ENCODE assay signal across 15 cellular contexts in genomic region chr2:67880291-67880761, GRCh38.
DNase-seq lines count a peak whose midpoint lies in the region; ATAC-seq and TF ChIP-seq lines count a peak whose summit lies in the region.
"Had no signal": no experiment of that assay in that cellular context is flagged by ENCODE, and none has a peak within 500 bp of the region (broad histone marks: within the 10 kb centered on the region; RNA-seq: fewer than 3 reads in every experiment).

No MANE protein-coding gene starts in this region.

- no peaks in the 10 kb centered on the region for H3K36me3 ChIP-seq in GM23248 (ENCODE audit: low read depth)
- no peaks in the 10 kb centered on the region for H3K36me3 ChIP-seq in SK-N-SH (replicated peaks in 1 of 2; ENCODE audit: control insufficient read depth in 1 of 2, insufficient read depth in 2 of 2, low read length in 1 of 2)
- H3K36me3 ChIP-seq: breast epithelium had no signal

- CTCF ChIA-PET in SK-N-SH (lab: Yijun Ruan, JAX), result interaction anchor here (0.6 to 4.0 kb wide), 12 partner anchors 8 to 1310 kb away, joined by 3 to 28 read pairs (median 5); no protein-coding TSS in a partner anchor

- H2AFZ ChIP-seq in GM23248, result peak overlapping the region; percentile 9; the same call in 1 of the 2 replicates
- peak overlapping the region; percentile 92 for H2AFZ ChIP-seq in SK-N-SH (ENCODE audit: low read depth)

- no peaks in the 10 kb centered on the region for H3K79me2 ChIP-seq in GM23248 (ENCODE audit: insufficient read depth)
- H3K79me2 ChIP-seq in SK-N-SH (ENCODE audit: insufficient read depth), result no peaks in the 10 kb centered on the region

- H4K20me1 ChIP-seq in GM23248 (ENCODE audit: insufficient read depth) (no peaks in the 10 kb centered on the region), SK-N-SH (ENCODE audit: insufficient read depth) (no peaks in the 10 kb centered on the region)

- H3K27ac ChIP-seq in GM23248 (0 out of 2 replicates have a peak overlapping the region, but pooled peaks have one; percentile 16), SK-N-SH (ENCODE audit: low read depth in 2 of 2, low read length in 1 of 2) (peak overlapping the region; percentile 94 to 96)

- H3K9me3 ChIP-seq in GM23248 (ENCODE audit: low read depth) (no peaks in the 10 kb centered on the region), SK-N-SH (no peaks in the 10 kb centered on the region)
- H3K9me3 ChIP-seq: breast epithelium had no signal

- no peaks in the 10 kb centered on the region for H3K27me3 ChIP-seq in GM23248 (replicated peaks; ENCODE audit: insufficient read depth)
- no peaks in the 10 kb centered on the region for H3K27me3 ChIP-seq in SK-N-SH (ENCODE audit: insufficient read depth)
- H3K27me3 ChIP-seq: breast epithelium had no signal

- H3K4me2 ChIP-seq in GM23248 (ENCODE audit: unreplicated experiment) (no peak overlapping the region), SK-N-SH (peak overlapping the region; percentile 52)

- in situ Hi-C loops in GM23248 (cut with MboI), result no loop called here

- no peak for TF ChIP-seq RAD21 in SK-N-SH (IDR thresholded peaks at IDR 0.05; ENCODE audit: low read length)

- TF ChIP-seq CTCF in SK-N-SH (IDR thresholded peaks at IDR 0.05) (no peak), fibroblast of the aortic adventitia (IDR thresholded peaks at IDR 0.05; ENCODE audit: insufficient read depth, low read length) (no peak)

- no peaks in the 10 kb centered on the region for H3K9me2 ChIP-seq in GM23248 (ENCODE audit: insufficient read depth)
- no peaks in the 10 kb centered on the region for H3K9me2 ChIP-seq in SK-N-SH

- TF ChIP-seq EP300 in SK-N-SH (IDR thresholded peaks at IDR 0.05; ENCODE audit: borderline replicate concordance in 1 of 2, low read depth in 1 of 2, low read length in 1 of 2), result peak; percentile 81 to 97; a peak in 3 of 4 replicates

- POLR2A ChIA-PET in SK-N-SH (lab: Yijun Ruan, JAX), result interaction anchor here (0.6 to 1.3 kb wide), 9 partner anchors 12 to 1446 kb away, joined by 3 to 7 read pairs (median 3); partner anchors contain the start of gene MEIS1

- WGBS in GM23248 (ENCODE audit: low coverage in 1 of 2, low lambda C conversion rate in 2 of 2, missing lambda C conversion rate in 2 of 2), 2 experiments, result 85% methylated on average over 3 to 10 of the region's 10 CpGs
- 21% methylated on average over 10 of the region's 10 CpGs for WGBS in SK-N-SH (ENCODE audit: low lambda C conversion rate)

- ATAC-seq in HG03159 (IDR thresholded peaks at IDR 0.05; ENCODE audit: unreplicated experiment), result no peak
- ATAC-seq: stimulated activated effector memory CD8-positive, alpha-beta T cell treated with anti-CD3 and anti-CD28 coated beads, Interleukin-12 subunit alpha, Interleukin-12 subunit beta, amount 100 ng/mL, for 72 hours had no signal

- no peak for DNase-seq in GM23248
- peak; percentile 60 for DNase-seq in SK-N-SH
- peak; percentile 37 for DNase-seq in fibroblast of the aortic adventitia (ENCODE audit: low read depth)
- DNase-seq in renal cortical epithelial cell (ENCODE audit: low read depth), result peak; percentile 98
- DNase-seq in 8988T, result no peak
- DNase-seq in NCI-H524 treated with DMSO at 0.1 percent for 48 hours (lab: John Stamatoyannopoulos, UW), result no peak
- DNase-seq in activated CD8-positive, alpha-beta memory T cell treated with anti-CD3 and anti-CD28 coated beads, Interleukin-2, amount 50 U/mL, for 48 hours, result no peak
- DNase-seq: activated B cell treated with CpG ODN at 0.5 μM for 24 hours; activated T-cell treated with anti-CD3 and anti-CD28 coated beads, Interleukin-2, amount 50 U/mL, for 48 hours; CD4-positive, alpha-beta T cell; Kasumi-1; NCI-H2171 treated with DMSO at 0.1 percent for 48 hours had no signal

- no peak overlapping the region for H3K4me3 ChIP-seq in GM23248
- H3K4me3 ChIP-seq in SK-N-SH (ENCODE audit: low read depth in 2 of 2, low read length in 1 of 2), result no peak overlapping the region
- H3K4me3 ChIP-seq in fibroblast of the aortic adventitia (ENCODE audit: low read depth, low read length), result no peak overlapping the region
- H3K4me3 ChIP-seq: breast epithelium had no signal

- H3K4me1 ChIP-seq in GM23248 (ENCODE audit: insufficient read depth) (peaks cover 23% of the 10 kb centered on the region), SK-N-SH (ENCODE audit: control insufficient read depth in 1 of 2, insufficient read depth in 2 of 2, low read depth in 1 of 2, low read length in 1 of 2) (peaks cover 19 to 35% of the 10 kb centered on the region in 2 experiments)
- H3K4me1 ChIP-seq: breast epithelium had no signal

- H3F3A ChIP-seq in GM23248 (ENCODE audit: insufficient read depth) (peaks cover 16% of the 10 kb centered on the region), SK-N-SH (replicated peaks; ENCODE audit: insufficient read depth) (peaks cover 24% of the 10 kb centered on the region)

- H3K9ac ChIP-seq in GM23248 (no peak overlapping the region), SK-N-SH (peak overlapping the region; percentile 54)

TF ChIP-seq in SK-N-SH, 30 proteins besides CTCF, POLR2A, EP300 and RAD21 (continues in another document):
- TF ChIP-seq, protein P1, sequence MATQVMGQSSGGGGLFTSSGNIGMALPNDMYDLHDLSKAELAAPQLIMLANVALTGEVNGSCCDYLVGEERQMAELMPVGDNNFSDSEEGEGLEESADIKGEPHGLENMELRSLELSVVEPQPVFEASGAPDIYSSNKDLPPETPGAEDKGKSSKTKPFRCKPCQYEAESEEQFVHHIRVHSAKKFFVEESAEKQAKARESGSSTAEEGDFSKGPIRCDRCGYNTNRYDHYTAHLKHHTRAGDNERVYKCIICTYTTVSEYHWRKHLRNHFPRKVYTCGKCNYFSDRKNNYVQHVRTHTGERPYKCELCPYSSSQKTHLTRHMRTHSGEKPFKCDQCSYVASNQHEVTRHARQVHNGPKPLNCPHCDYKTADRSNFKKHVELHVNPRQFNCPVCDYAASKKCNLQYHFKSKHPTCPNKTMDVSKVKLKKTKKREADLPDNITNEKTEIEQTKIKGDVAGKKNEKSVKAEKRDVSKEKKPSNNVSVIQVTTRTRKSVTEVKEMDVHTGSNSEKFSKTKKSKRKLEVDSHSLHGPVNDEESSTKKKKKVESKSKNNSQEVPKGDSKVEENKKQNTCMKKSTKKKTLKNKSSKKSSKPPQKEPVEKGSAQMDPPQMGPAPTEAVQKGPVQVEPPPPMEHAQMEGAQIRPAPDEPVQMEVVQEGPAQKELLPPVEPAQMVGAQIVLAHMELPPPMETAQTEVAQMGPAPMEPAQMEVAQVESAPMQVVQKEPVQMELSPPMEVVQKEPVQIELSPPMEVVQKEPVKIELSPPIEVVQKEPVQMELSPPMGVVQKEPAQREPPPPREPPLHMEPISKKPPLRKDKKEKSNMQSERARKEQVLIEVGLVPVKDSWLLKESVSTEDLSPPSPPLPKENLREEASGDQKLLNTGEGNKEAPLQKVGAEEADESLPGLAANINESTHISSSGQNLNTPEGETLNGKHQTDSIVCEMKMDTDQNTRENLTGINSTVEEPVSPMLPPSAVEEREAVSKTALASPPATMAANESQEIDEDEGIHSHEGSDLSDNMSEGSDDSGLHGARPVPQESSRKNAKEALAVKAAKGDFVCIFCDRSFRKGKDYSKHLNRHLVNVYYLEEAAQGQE (IDR thresholded peaks at IDR 0.05; ENCODE audit: low read depth, low read length), result peak; percentile 90
- peak; percentile 69; the same call in 1 of the 2 replicates for TF ChIP-seq FOXM1 (IDR thresholded peaks at IDR 0.05; ENCODE audit: low read depth)
- no peak for TF ChIP-seq YY1 (IDR thresholded peaks at IDR 0.05; ENCODE audit: low read depth)
- peak; percentile 53 for TF ChIP-seq RXRA (IDR thresholded peaks at IDR 0.05; ENCODE audit: borderline replicate concordance, low read depth)
- TF ChIP-seq NFIC (IDR thresholded peaks at IDR 0.05; ENCODE audit: borderline replicate concordance), result peak; percentile 80
- TF ChIP-seq, protein P2, sequence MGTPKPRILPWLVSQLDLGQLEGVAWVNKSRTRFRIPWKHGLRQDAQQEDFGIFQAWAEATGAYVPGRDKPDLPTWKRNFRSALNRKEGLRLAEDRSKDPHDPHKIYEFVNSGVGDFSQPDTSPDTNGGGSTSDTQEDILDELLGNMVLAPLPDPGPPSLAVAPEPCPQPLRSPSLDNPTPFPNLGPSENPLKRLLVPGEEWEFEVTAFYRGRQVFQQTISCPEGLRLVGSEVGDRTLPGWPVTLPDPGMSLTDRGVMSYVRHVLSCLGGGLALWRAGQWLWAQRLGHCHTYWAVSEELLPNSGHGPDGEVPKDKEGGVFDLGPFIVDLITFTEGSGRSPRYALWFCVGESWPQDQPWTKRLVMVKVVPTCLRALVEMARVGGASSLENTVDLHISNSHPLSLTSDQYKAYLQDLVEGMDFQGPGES (IDR thresholded peaks at IDR 0.05; ENCODE audit: low read depth, low read length), result no peak
- peak; percentile 96 for TF ChIP-seq TCF12 (IDR thresholded peaks at IDR 0.05)
- TF ChIP-seq, protein P3, sequence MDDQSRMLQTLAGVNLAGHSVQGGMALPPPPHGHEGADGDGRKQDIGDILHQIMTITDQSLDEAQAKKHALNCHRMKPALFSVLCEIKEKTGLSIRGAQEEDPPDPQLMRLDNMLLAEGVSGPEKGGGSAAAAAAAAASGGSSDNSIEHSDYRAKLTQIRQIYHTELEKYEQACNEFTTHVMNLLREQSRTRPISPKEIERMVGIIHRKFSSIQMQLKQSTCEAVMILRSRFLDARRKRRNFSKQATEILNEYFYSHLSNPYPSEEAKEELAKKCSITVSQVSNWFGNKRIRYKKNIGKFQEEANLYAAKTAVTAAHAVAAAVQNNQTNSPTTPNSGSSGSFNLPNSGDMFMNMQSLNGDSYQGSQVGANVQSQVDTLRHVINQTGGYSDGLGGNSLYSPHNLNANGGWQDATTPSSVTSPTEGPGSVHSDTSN (IDR thresholded peaks at IDR 0.05), result peak; percentile 87
- peak; percentile 65; the same call in 1 of the 2 replicates for TF ChIP-seq SIN3A (IDR thresholded peaks at IDR 0.05; ENCODE audit: borderline replicate concordance, low read depth, low read length)
- peak; percentile 93 for TF ChIP-seq MXI1 (IDR thresholded peaks at IDR 0.05; ENCODE audit: low read depth, low read length)
- TF ChIP-seq ELF1 (IDR thresholded peaks at IDR 0.05), result no peak
- no peak for TF ChIP-seq TAF1 (IDR thresholded peaks at IDR 0.05; ENCODE audit: borderline replicate concordance, low read depth, low read length)
- TF ChIP-seq, protein P4, sequence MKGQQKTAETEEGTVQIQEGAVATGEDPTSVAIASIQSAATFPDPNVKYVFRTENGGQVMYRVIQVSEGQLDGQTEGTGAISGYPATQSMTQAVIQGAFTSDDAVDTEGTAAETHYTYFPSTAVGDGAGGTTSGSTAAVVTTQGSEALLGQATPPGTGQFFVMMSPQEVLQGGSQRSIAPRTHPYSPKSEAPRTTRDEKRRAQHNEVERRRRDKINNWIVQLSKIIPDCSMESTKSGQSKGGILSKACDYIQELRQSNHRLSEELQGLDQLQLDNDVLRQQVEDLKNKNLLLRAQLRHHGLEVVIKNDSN (IDR thresholded peaks at IDR 0.05; ENCODE audit: borderline replicate concordance, low read depth), result peak; percentile 51; the same call in 1 of the 2 replicates
- TF ChIP-seq GATA2 (CRISPR knock-in tag; IDR thresholded peaks at IDR 0.05), result peak; percentile 100

Comparison
In these comparisons a context has a peak if more than half of its experiments do, and no peak if none do; other contexts are left out.
1. DNase-seq: peak in SK-N-SH (single experiment), fibroblast of the aortic adventitia (single experiment) and renal cortical epithelial cell (single experiment); none in GM23248 (single experiment), 8988T (single experiment), NCI-H524 treated with DMSO at 0.1 percent for 48 hours (single experiment) and activated CD8-positive, alpha-beta memory T cell treated with anti-CD3 and anti-CD28 coated beads, Interleukin-2, amount 50 U/mL, for 48 hours (single experiment).